In genomic region chr4:2261853-2262144, GRCh38 we compare ENCODE assay signal across 8 cellular contexts. TPM values are rescaled to one million over a fixed set of nuclear protein-coding genes. Genes with fewer than 3 reads are reported as not detected.
DNase-seq lines count a peak whose midpoint lies in the region; ATAC-seq, FAIRE-seq and TF ChIP-seq lines count a peak whose summit lies in the region.

Gene MXD4, minus strand, starts transcription at chr4:2262109. Its CDS starts 129 bp downstream, at chr4:2261980.

- H3K27ac ChIP-seq in DND-41 (ENCODE audit: low read length) (peak within 1 kb of the TSS; percentile 92), GM12878 (ENCODE audit: control insufficient read depth, insufficient read depth) (peak within 1 kb of the TSS; percentile 82), subcutaneous abdominal adipose tissue (ENCODE audit: low read depth, low read length) (peak within 1 kb of the TSS; percentile 75)

- H3K9me3 ChIP-seq in DND-41 (ENCODE audit: insufficient read depth, low read length, severe bottlenecking) (no peaks in the 10 kb centered on the region), GM12878 (replicated peaks; ENCODE audit: control insufficient read depth, insufficient read depth, low read length) (no peaks in the 10 kb centered on the region), subcutaneous abdominal adipose tissue (ENCODE audit: control insufficient read depth in 5 of 5, low read length in 5 of 5) (no peaks in the 10 kb centered on the region)

- no peak for ATAC-seq in DND-41 (ENCODE audit: insufficient read depth, low read depth)
- peak; percentile 6 for ATAC-seq in HG03280 (IDR thresholded peaks at IDR 0.05; ENCODE audit: unreplicated experiment)
- ATAC-seq in GM12878: no peak
- ATAC-seq in HG02798 (IDR thresholded peaks at IDR 0.05; ENCODE audit: poor library complexity, unreplicated experiment): no peak

- no peak for TF ChIP-seq CTCF in DND-41 (IDR thresholded peaks at IDR 0.05; ENCODE audit: borderline replicate concordance, extremely low read depth, low read length, poor library complexity, severe bottlenecking)
- no peak for TF ChIP-seq CTCF in GM12878 (IDR thresholded peaks at IDR 0.05 in 2 of 3, conservative IDR thresholded peaks at IDR 0.05 in 1 of 3; ENCODE audit: control insufficient read depth in 2 of 3, extremely low read depth in 1 of 3, insufficient read depth in 1 of 3, low read depth in 3 of 3, low read length in 3 of 3)
- no peak for TF ChIP-seq CTCF in kidney epithelial cell (IDR thresholded peaks at IDR 0.05; ENCODE audit: insufficient read depth, low read length, poor library complexity, severe bottlenecking)

- 0% methylated on average over 24 of the region's 46 CpGs for WGBS in GM12878 (ENCODE audit: insufficient coverage, insufficient replicate concordance, low lambda C conversion rate, missing lambda C conversion rate)

- peaks cover 36% of the 10 kb centered on the region for H3K36me3 ChIP-seq in DND-41 (ENCODE audit: insufficient read depth, low read length)
- no peaks in the 10 kb centered on the region; a peak in 1 of 4 replicates for H3K36me3 ChIP-seq in GM12878 (ENCODE audit: control insufficient read depth in 2 of 2, insufficient read depth in 2 of 2, low read length in 1 of 2)
- no peaks in the 10 kb centered on the region for H3K36me3 ChIP-seq in kidney epithelial cell (ENCODE audit: control insufficient read depth, insufficient read depth, low read length)
- peaks cover 0 to 20% (median 16%) of the 10 kb centered on the region in 5 donors for H3K36me3 ChIP-seq in subcutaneous abdominal adipose tissue (ENCODE audit: control insufficient read depth in 5 of 5, insufficient read depth in 5 of 5, low read length in 5 of 5)

- FAIRE-seq in GM12878 (lab: Jason Lieb, UNC): no peak

- POLR2A ChIA-PET in GM12878 (lab: Charles Lee): interaction anchor here (0.7 to 1.1 kb wide), 7 partner anchors 10 to 523 kb away, joined by 3 to 19 read pairs (median 4); partner anchors contain the start of genes HAUS3, POLN and RNF4

- H3K9ac ChIP-seq in DND-41 (ENCODE audit: low read depth, low read length) (peak within 1 kb of the TSS; percentile 99), GM12878 (ENCODE audit: control insufficient read depth, insufficient read depth, low read length) (peak within 1 kb of the TSS; percentile 88), subcutaneous abdominal adipose tissue (ENCODE audit: low read length in 5 of 5) (peak within 1 kb of the TSS; percentile 48 to 91 (median 83))

- SMC1A ChIA-PET in GM12878 (lab: Charles Lee; ENCODE audit: uncharacterized antibody, unreplicated experiment): interaction anchor here (0.7 to 1.1 kb wide), 4 partner anchors 21 to 151 kb away, joined by 3 to 5 read pairs (median 5); no protein-coding TSS in a partner anchor

- H3K27me3 ChIP-seq in DND-41 (ENCODE audit: insufficient read depth, low read length, poor library complexity) (no peaks in the 10 kb centered on the region), GM12878 (replicated peaks in 1 of 2; ENCODE audit: control insufficient read depth in 2 of 2, insufficient read depth in 2 of 2, low read length in 1 of 2) (no peaks in the 10 kb centered on the region), kidney epithelial cell (ENCODE audit: control insufficient read depth, insufficient read depth, low read length) (no peaks in the 10 kb centered on the region), subcutaneous abdominal adipose tissue (ENCODE audit: control insufficient read depth in 5 of 5, insufficient read depth in 4 of 5, low read length in 5 of 5) (no peaks in the 10 kb centered on the region)

- DNase-seq in DND-41 (no peak), GM12878 (ENCODE audit: low read depth, low spot score) (no peak), kidney epithelial cell (ENCODE audit: low read depth) (no peak), DMS53 (lab: John Stamatoyannopoulos, UW) (no peak), medulla oblongata (ENCODE audit: extremely low spot score) (no peak)

- H3K4me2 ChIP-seq in DND-41 (ENCODE audit: insufficient read depth, low read length): peak within 1 kb of the TSS; percentile 85
- H3K4me2 ChIP-seq in GM12878 (ENCODE audit: control insufficient read depth, insufficient read depth): peak within 1 kb of the TSS; percentile 94

- no peak for TF ChIP-seq RAD21 in GM12878 (IDR thresholded peaks at IDR 0.05; ENCODE audit: insufficient read depth, low read depth, low read length)

- RAD21 ChIA-PET in GM12878 (lab: Charles Lee; ENCODE audit: unreplicated experiment): interaction anchor here (0.8 to 1.7 kb wide), 8 partner anchors 11 to 223 kb away, joined by 3 to 15 read pairs (median 6); partner anchors contain the start of gene RNF4

- peak within 1 kb of the TSS; percentile 79 for H2AFZ ChIP-seq in DND-41 (ENCODE audit: low read depth, low read length)
- peak within 1 kb of the TSS; percentile 87 for H2AFZ ChIP-seq in GM12878 (ENCODE audit: control insufficient read depth, low read depth, low read length)

- no TSS peak for BruUV-seq in GM12878 (replicated peaks; lab: Mats Ljungman, UMichigan)

- in situ Hi-C loops in GM12878 (cut with MboI): no loop called here

- H3K4me1 ChIP-seq in DND-41 (ENCODE audit: insufficient read depth, low read length): peaks cover 37% of the 10 kb centered on the region
- no peaks in the 10 kb centered on the region; the same call in 1 of the 2 replicates for H3K4me1 ChIP-seq in GM12878 (ENCODE audit: control insufficient read depth, insufficient read depth, low read length)
- H3K4me1 ChIP-seq in subcutaneous abdominal adipose tissue (ENCODE audit: control insufficient read depth in 5 of 5, insufficient read depth in 5 of 5, low read length in 5 of 5): peaks cover 14 to 83% (median 76%) of the 10 kb centered on the region in 5 donors

- TF ChIP-seq EP300 in GM12878 (IDR thresholded peaks at IDR 0.05; ENCODE audit: borderline replicate concordance in 1 of 2, control insufficient read depth in 1 of 2, low read depth in 2 of 2, low read length in 2 of 2): no peak

- peaks cover 41% of the 10 kb centered on the region for H4K20me1 ChIP-seq in DND-41 (ENCODE audit: insufficient read depth, low read length)
- H4K20me1 ChIP-seq in GM12878 (ENCODE audit: control insufficient read depth, insufficient read depth): no peaks in the 10 kb centered on the region; the same call in 1 of the 2 replicates

- TF ChIP-seq POLR2A in GM12878 (IDR thresholded peaks at IDR 0.05; ENCODE audit: low read depth, low read length): no peak

- H3K79me2 ChIP-seq in DND-41 (ENCODE audit: insufficient read depth, low read length): peaks cover 32% of the 10 kb centered on the region
- H3K79me2 ChIP-seq in GM12878 (ENCODE audit: control insufficient read depth, insufficient read depth, low read length): peaks cover 10% of the 10 kb centered on the region

- intact Hi-C loops in GM12878 (cut with micrococcal nuclease; ENCODE audit: unreplicated experiment): loop anchor here (1.0 to 10.0 kb wide), 3 partner anchors 19 to 813 kb away; partner anchors contain the start of genes HAUS3, HTT, HTT-AS and POLN

- CTCF ChIA-PET in GM12878 (lab: Yijun Ruan, JAX): interaction anchor here (0.9 to 1.0 kb wide), 3 partner anchors 18 to 151 kb away, joined by 3 to 6 read pairs (median 3); no protein-coding TSS in a partner anchor

- H3K4me3 ChIP-seq in DND-41 (ENCODE audit: low read depth in 1 of 2, low read length in 2 of 2) (peak within 1 kb of the TSS; percentile 55 to 86), GM12878 (peak within 1 kb of the TSS; percentile 88), kidney epithelial cell (ENCODE audit: low read depth, low read length) (peak within 1 kb of the TSS; percentile 80), subcutaneous abdominal adipose tissue (ENCODE audit: low read depth in 1 of 5, low read length in 5 of 5) (peak within 1 kb of the TSS; percentile 68 to 82 (median 78))

TF ChIP-seq in GM12878, 131 proteins besides CTCF, POLR2A, EP300 and RAD21 (continues in another document):
- TF ChIP-seq NKRF (conservative IDR thresholded peaks at IDR 0.05) (peak; percentile 41), EGR1 (IDR thresholded peaks at IDR 0.05; ENCODE audit: borderline replicate concordance in 1 of 2, low read depth in 2 of 2, low read length in 2 of 2) (0 out of 3 replicates have a peak, but pooled peaks of 1 of the 2 experiments have one; percentile 10), LARP7 (IDR thresholded peaks at IDR 0.05) (peak; percentile 50; the same call in 1 of the 2 replicates), HDAC2 (IDR thresholded peaks at IDR 0.05) (no peak), TAF1 (IDR thresholded peaks at IDR 0.05; ENCODE audit: borderline replicate concordance, low read depth, low read length) (peak; percentile 51; the same call in 1 of the 2 replicates), RB1 (IDR thresholded peaks at IDR 0.05; ENCODE audit: borderline replicate concordance) (no peak)

RNA-seq across cellular contexts. Expression of gene MXD4, which starts in this region (rescaled TPM):
- total RNA-seq in GM12878 (2013; cell fraction: nucleolus; rRNA removed): 22.6 and 25.9 TPM in 2 replicates
- total RNA-seq in GM12878 (2014; rRNA removed): 15.5 and 18.7 TPM in 2 replicates
- 5.5 and 6.1 TPM in 2 replicates for total RNA-seq in GM12878 (2014; rRNA removed; fragmentation: Illumina TruSeq; extraction: Trizol)
- total RNA-seq in GM12878 (2021): 25.6 and 26.4 TPM in 2 replicates
- polyA plus RNA-seq in GM12878 (2011; ENCODE audit: low read depth): 8.0 TPM
- 6.4 and 9.9 TPM in 2 replicates for polyA plus RNA-seq in GM12878 (2011; rRNA removed)
- 7.5 and 14.9 TPM in 2 replicates for polyA plus RNA-seq in GM12878 (2011; cell fraction: cytosol; rRNA removed)
- 62.6 and 69.2 TPM in 2 replicates for polyA plus RNA-seq in GM12878 (2011; cell fraction: nucleus; rRNA removed)
- 14.5 and 24.2 TPM in 2 replicates for polyA plus RNA-seq in GM12878 (2012)
- 2.0 and 4.3 TPM in 2 replicates for polyA plus RNA-seq in GM12878 (2014; fragmentation: Illumina TruSeq; extraction: Trizol)
- under 1 TPM; 0.21 to 0.44 TPM for polyA plus RNA-seq in GM12878 (2014; fragmentation: Nextera tagmentation; extraction: Ambion mirVana)
- polyA plus RNA-seq in GM12878 (2014; rRNA removed): 18.1 and 22.2 TPM in 2 replicates
- 1 to 10 TPM; 3.6 to 5.0 TPM for polyA plus RNA-seq in GM12878 (2016; fragmentation: Nextera tagmentation; extraction: Ambion mirVana)
- polyA minus RNA-seq in GM12878 (2011; rRNA and poly(A)+ RNA removed): 5.7 and 13.2 TPM in 2 replicates
- 2.9 and 3.3 TPM in 2 replicates for polyA minus RNA-seq in GM12878 (2011; cell fraction: cytosol; rRNA and poly(A)+ RNA removed)
- 17.3 and 27.3 TPM in 2 replicates for polyA minus RNA-seq in GM12878 (2011; cell fraction: nucleus; rRNA and poly(A)+ RNA removed)
- 31.8 and 36.7 TPM in 2 replicates for total RNA-seq in kidney epithelial cell
